Comparison of ENCODE assay signal across 8 cellular contexts in genomic region chr4:119626943-119627266, GRCh38. TPM values are rescaled to one million over a fixed set of nuclear protein-coding genes. Genes with fewer than 3 reads are reported as not detected.
DNase-seq lines count a peak whose midpoint lies in the region; ATAC-seq and TF ChIP-seq lines count a peak whose summit lies in the region.

No MANE protein-coding gene starts in this region.

- H3K27me3 ChIP-seq in GM06990 (replicated peaks; ENCODE audit: control insufficient read depth, insufficient read depth, low read length) (no peaks in the 10 kb centered on the region), ovary (no peaks in the 10 kb centered on the region)

- POLR2A ChIA-PET in OCI-LY7 (lab: Charles Lee) = no interaction called here

- H2AFZ ChIP-seq in OCI-LY7 (ENCODE audit: low read length) = peak overlapping the region; percentile 89

- CTCF ChIA-PET in OCI-LY7 (lab: Charles Lee; ENCODE audit: unreplicated experiment) = no interaction called here

- H3K27ac ChIP-seq in OCI-LY7 (ENCODE audit: low read depth, low read length, poor library complexity, severe bottlenecking) (no peak overlapping the region), epithelial cell of prostate (peak overlapping the region; percentile 73), ovary (peak overlapping the region; percentile 42 to 76)

- no peaks in the 10 kb centered on the region for H4K20me1 ChIP-seq in OCI-LY7 (ENCODE audit: insufficient read depth, low read length)

- no peaks in the 10 kb centered on the region for H3K79me2 ChIP-seq in OCI-LY7 (ENCODE audit: insufficient read depth, low read depth, low read length)

- WGBS in ovary, 3 donors = 0 to 2% (median 1%) methylated on average over 18 of the region's 18 CpGs

- BruUV-seq in OCI-LY7 (replicated peaks; lab: Mats Ljungman, UMichigan) = no TSS peak

- intact Hi-C loops in OCI-LY7 (cut with micrococcal nuclease; ENCODE audit: unreplicated experiment) (loop anchor here (2.0 to 5.0 kb wide), 3 partner anchors 68 to 645 kb away; partner anchors contain the start of gene USP53), ovary (cut with DNase I) (loop anchor here in 2 of 4 donors (5.0 to 10.0 kb wide), 3 partner anchors 62 to 418 kb away; no protein-coding TSS in a partner anchor)

- TF ChIP-seq POLR2A in ovary (IDR thresholded peaks at IDR 0.05) = no peak

- no peak for TF ChIP-seq EP300 in ovary (IDR thresholded peaks at IDR 0.05)

- no peak for ATAC-seq in HG03139 (IDR thresholded peaks at IDR 0.05; ENCODE audit: unreplicated experiment)
- no peak for ATAC-seq in GM19035 (IDR thresholded peaks at IDR 0.05; ENCODE audit: unreplicated experiment)

- DNase-seq in GM06990 (ENCODE audit: extremely low read depth, insufficient read length) (no peak), OCI-LY7 (ENCODE audit: low spot score) (no peak), epithelial cell of prostate (ENCODE audit: low read depth, low spot score) (no peak), ovary (no peak), NCI-H187 treated with DMSO at 0.1 percent for 48 hours (lab: John Stamatoyannopoulos, UW) (no peak), 8988T (no peak)

- H3K36me3 ChIP-seq in GM06990 (ENCODE audit: control insufficient read depth, insufficient read depth, low read length) (no peaks in the 10 kb centered on the region), OCI-LY7 (ENCODE audit: insufficient read depth, low read length) (no peaks in the 10 kb centered on the region), ovary (no peaks in the 10 kb centered on the region)

- H3K4me3 ChIP-seq in GM06990 (replicated peaks; ENCODE audit: low read depth, low read length) (peak overlapping the region; percentile 53), OCI-LY7 (ENCODE audit: low read depth, low read length, poor library complexity, severe bottlenecking) (peak overlapping the region; percentile 62), ovary (peak overlapping the region; percentile 70)

- no peak for TF ChIP-seq CTCF in GM06990 (IDR thresholded peaks at IDR 0.05; ENCODE audit: insufficient read depth, low read length, poor library complexity, severe bottlenecking)
- no peak for TF ChIP-seq CTCF in OCI-LY7 (conservative IDR thresholded peaks at IDR 0.05; ENCODE audit: low read length)
- no peak for TF ChIP-seq CTCF in ovary (IDR thresholded peaks at IDR 0.05)

- H3K4me2 ChIP-seq in OCI-LY7 (ENCODE audit: low read length) = peak overlapping the region; percentile 86

- no peaks in the 10 kb centered on the region for H3K9me3 ChIP-seq in OCI-LY7 (ENCODE audit: low read length)
- no peaks in the 10 kb centered on the region for H3K9me3 ChIP-seq in ovary

- H3K4me1 ChIP-seq in OCI-LY7 (ENCODE audit: insufficient read depth, low read length, poor library complexity, severe bottlenecking) (peaks cover 13% of the 10 kb centered on the region), ovary (ENCODE audit: insufficient read depth) (peaks cover 2% of the 10 kb centered on the region)

- H3K9me2 ChIP-seq in OCI-LY7 (ENCODE audit: insufficient read depth, low read length) = no peaks in the 10 kb centered on the region

RNA-seq across cellular contexts. Expression of gene PDE5A, which starts 1.7 kb away (rescaled TPM):
- total RNA-seq in OCI-LY7 (2014; rRNA removed; shearing (Covaris generic)) = 0.22 and 1.5 TPM in 2 replicates
- total RNA-seq in OCI-LY7 (2022) = 1.1 and 1.4 TPM in 2 replicates
- 10 to 100 TPM in 3 of 7 donors, 1 to 10 TPM in 4; 4.6 to 19.2 (median 9.7) TPM for total RNA-seq in ovary
- 10 to 100 TPM in 1 of 2 donors, 1 to 10 TPM in 1; 4.9 to 25.3 TPM for polyA plus RNA-seq in ovary
